Comparison of ENCODE assay signal across 1 cellular context in genomic region chr13:31747271-31747670, GRCh38.
TF ChIP-seq lines count a peak whose summit lies in the region.

No MANE protein-coding gene starts in this region.

TF ChIP-seq in GM23338, 12 proteins besides CTCF, POLR2A, EP300 and RAD21 (continued from another document):
- TF ChIP-seq REST (IDR thresholded peaks at IDR 0.05; ENCODE audit: unreplicated experiment), result no peak
- TF ChIP-seq ZNF331 (CRISPR knock-in tag; IDR thresholded peaks at IDR 0.05; ENCODE audit: low read depth), result no peak
- no peak for TF ChIP-seq ZNF462 (CRISPR knock-in tag; IDR thresholded peaks at IDR 0.05)
- no peak for TF ChIP-seq CREB1 (CRISPR knock-in tag; IDR thresholded peaks at IDR 0.05; ENCODE audit: low read depth)
- no peak for TF ChIP-seq NANOG (IDR thresholded peaks at IDR 0.05; ENCODE audit: borderline replicate concordance)
